Comparison of ENCODE assay signal across 15 cellular contexts in genomic region chr1:209416009-209416408, GRCh38.
A peak's percentile ranks its signal among the peaks of the same experiment; 100 is the strongest.
DNase-seq lines count a peak whose midpoint lies in the region; ATAC-seq and TF ChIP-seq lines count a peak whose summit lies in the region.
"Had no signal": no experiment of that assay in that cellular context is flagged by ENCODE, and none has a peak within 500 bp of the region (broad histone marks: within the 10 kb centered on the region; RNA-seq: fewer than 3 reads in every experiment).

No MANE protein-coding gene starts in this region.

- no peaks in the 10 kb centered on the region for H4K20me1 ChIP-seq in OCI-LY7 (ENCODE audit: insufficient read depth, low read length)

- H3K4me1 ChIP-seq in RWPE2 (ENCODE audit: insufficient read depth, poor library complexity, severe bottlenecking): peaks cover 65% of the 10 kb centered on the region
- no peaks in the 10 kb centered on the region for H3K4me1 ChIP-seq in OCI-LY7 (ENCODE audit: insufficient read depth, low read length, poor library complexity, severe bottlenecking)

- intact Hi-C loops in OCI-LY7 (cut with micrococcal nuclease; ENCODE audit: unreplicated experiment): no loop called here

- no peaks in the 10 kb centered on the region for H3K36me3 ChIP-seq in RWPE2 (ENCODE audit: low read depth)
- no peaks in the 10 kb centered on the region for H3K36me3 ChIP-seq in OCI-LY7 (ENCODE audit: insufficient read depth, low read length)

- H3K9me3 ChIP-seq in RWPE2 (ENCODE audit: severe bottlenecking): no peaks in the 10 kb centered on the region
- H3K9me3 ChIP-seq in OCI-LY7 (ENCODE audit: low read length): no peaks in the 10 kb centered on the region
- H3K9me3 ChIP-seq: mucosa of descending colon had no signal

- H2AFZ ChIP-seq in OCI-LY7 (ENCODE audit: low read length): no peak overlapping the region

- peak overlapping the region; percentile 99 for H3K27ac ChIP-seq in RWPE2 (ENCODE audit: poor library complexity, severe bottlenecking)
- peak overlapping the region in 19 of 21 experiments; percentile 18 to 94 (median 70) for H3K27ac ChIP-seq in skin epidermis
- no peak overlapping the region for H3K27ac ChIP-seq in OCI-LY7 (ENCODE audit: low read depth, low read length, poor library complexity, severe bottlenecking)
- H3K27ac ChIP-seq: C4-2B had no signal

- H3K4me3 Mint-ChIP-seq in activated naive CD8-positive, alpha-beta T cell treated with anti-CD3 and anti-CD28 coated beads for 36 hours: no peak overlapping the region
- H3K4me3 Mint-ChIP-seq: stimulated activated naive CD8-positive, alpha-beta T cell treated with anti-CD3 and anti-CD28 coated beads, Interleukin-15, amount 100 ng/mL, for 72 hours; T-helper 17 cell had no signal

- no TSS peak for BruUV-seq in OCI-LY7 (replicated peaks; lab: Mats Ljungman, UMichigan)

- H3K4me3 ChIP-seq in RWPE2 (ENCODE audit: severe bottlenecking) (no peak overlapping the region), fibroblast of villous mesenchyme (ENCODE audit: low read depth, low read length) (no peak overlapping the region), skin epidermis (no peak overlapping the region), OCI-LY7 (ENCODE audit: low read depth, low read length, poor library complexity, severe bottlenecking) (no peak overlapping the region)
- H3K4me3 ChIP-seq: mucosa of descending colon had no signal

- CTCF ChIA-PET in OCI-LY7 (lab: Charles Lee; ENCODE audit: unreplicated experiment): no interaction called here

- no peaks in the 10 kb centered on the region for H3K4me1 Mint-ChIP-seq in activated naive CD8-positive, alpha-beta T cell treated with anti-CD3 and anti-CD28 coated beads for 36 hours
- H3K4me1 Mint-ChIP-seq: stimulated activated naive CD8-positive, alpha-beta T cell treated with anti-CD3 and anti-CD28 coated beads, Interleukin-15, amount 100 ng/mL, for 72 hours had no signal

- TF ChIP-seq CTCF in RWPE2 (IDR thresholded peaks at IDR 0.05; ENCODE audit: poor library complexity, severe bottlenecking): no peak
- TF ChIP-seq CTCF in fibroblast of villous mesenchyme (IDR thresholded peaks at IDR 0.05; ENCODE audit: insufficient read depth, low read depth, low read length): no peak
- TF ChIP-seq CTCF in OCI-LY7 (conservative IDR thresholded peaks at IDR 0.05; ENCODE audit: low read length): no peak

- H3K9me2 ChIP-seq in OCI-LY7 (ENCODE audit: insufficient read depth, low read length): no peaks in the 10 kb centered on the region

- no peaks in the 10 kb centered on the region for H3K9me3 Mint-ChIP-seq in activated naive CD8-positive, alpha-beta T cell treated with anti-CD3 and anti-CD28 coated beads for 36 hours
- H3K9me3 Mint-ChIP-seq: stimulated activated naive CD8-positive, alpha-beta T cell treated with anti-CD3 and anti-CD28 coated beads, Interleukin-15, amount 100 ng/mL, for 72 hours had no signal

- ATAC-seq in RWPE2 (ENCODE audit: low read depth) (peak; percentile 83), GM21737 (IDR thresholded peaks at IDR 0.05; ENCODE audit: unreplicated experiment) (no peak)
- ATAC-seq: mucosa of descending colon; stimulated activated naive CD8-positive, alpha-beta T cell treated with anti-CD3 and anti-CD28 coated beads, Interleukin-15, amount 100 ng/mL, for 72 hours; T-helper 17 cell had no signal

- peaks cover 24% of the 10 kb centered on the region for H3K27me3 Mint-ChIP-seq in activated naive CD8-positive, alpha-beta T cell treated with anti-CD3 and anti-CD28 coated beads for 36 hours

- POLR2A ChIA-PET in OCI-LY7 (lab: Charles Lee): no interaction called here

- no peaks in the 10 kb centered on the region for H3K36me3 Mint-ChIP-seq in activated naive CD8-positive, alpha-beta T cell treated with anti-CD3 and anti-CD28 coated beads for 36 hours

- H3K27me3 ChIP-seq in RWPE2 (ENCODE audit: insufficient read depth, poor library complexity, severe bottlenecking): no peaks in the 10 kb centered on the region

- H3K4me2 ChIP-seq in OCI-LY7 (ENCODE audit: low read length): no peak overlapping the region

- H3K79me2 ChIP-seq in OCI-LY7 (ENCODE audit: insufficient read depth, low read depth, low read length): no peaks in the 10 kb centered on the region

- no peak overlapping the region for H3K27ac Mint-ChIP-seq in activated naive CD8-positive, alpha-beta T cell treated with anti-CD3 and anti-CD28 coated beads for 36 hours
- H3K27ac Mint-ChIP-seq: stimulated activated naive CD8-positive, alpha-beta T cell treated with anti-CD3 and anti-CD28 coated beads, Interleukin-15, amount 100 ng/mL, for 72 hours; T-helper 17 cell had no signal

- DNase-seq in HK-2 (ENCODE audit: unreplicated experiment) (peak; percentile 85), RWPE2 (ENCODE audit: low spot score) (peak; percentile 90), fibroblast of villous mesenchyme (ENCODE audit: low read depth) (peak; percentile 10), OCI-LY7 (ENCODE audit: low spot score) (no peak), NCI-H187 (lab: John Stamatoyannopoulos, UW) (no peak)
- no peak for DNase-seq in activated naive CD8-positive, alpha-beta T cell treated with anti-CD3 and anti-CD28 coated beads for 36 hours
- DNase-seq: activated CD4-positive, alpha-beta T cell treated with anti-CD3 and anti-CD28 coated beads, Interleukin-2, amount 50 U/mL, for 48 hours; activated gamma-delta T cell; central memory CD4-positive, alpha-beta T cell; mucosa of descending colon; stimulated activated naive CD8-positive, alpha-beta T cell treated with anti-CD3 and anti-CD28 coated beads, Interleukin-15, amount 100 ng/mL, for 72 hours; T-helper 17 cell had no signal

Comparison
In these comparisons a context has a peak if more than half of its experiments do, and no peak if none do; other contexts are left out.
1. DNase-seq: peak in HK-2 (single experiment), RWPE2 (single experiment) and fibroblast of villous mesenchyme (single experiment); none in OCI-LY7 (single experiment), NCI-H187 (0 of 2) and activated naive CD8-positive, alpha-beta T cell treated with anti-CD3 and anti-CD28 coated beads for 36 hours (single experiment).